In the genomic region with DNA sequence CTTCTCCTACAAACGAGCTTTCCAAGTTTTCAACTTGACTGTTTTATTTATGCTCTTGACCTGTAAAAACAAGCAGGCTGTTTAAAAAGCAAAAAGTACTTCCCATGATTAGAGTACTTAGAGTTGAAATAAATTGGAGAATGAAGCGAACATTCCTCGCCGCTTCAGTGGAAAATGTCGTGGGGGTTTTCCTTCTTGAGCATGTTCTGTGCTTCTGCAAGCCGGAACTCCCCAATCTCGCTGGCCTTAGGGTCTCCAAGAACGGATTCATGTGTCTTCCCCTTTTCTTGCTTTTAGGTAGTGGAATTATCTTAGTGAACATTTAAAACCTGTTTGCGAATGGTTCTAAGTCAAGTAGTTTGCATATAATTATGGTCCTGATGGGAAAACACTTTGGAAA, we compare ENCODE assay signal across 16 cellular contexts.
"Had no signal": no experiment of that assay in that cellular context is flagged by ENCODE, and none has a peak within 500 bp of the region (broad histone marks: within the 10 kb centered on the region; RNA-seq: fewer than 3 reads in every experiment).

No MANE protein-coding gene starts in this region.

- H3K4me1 ChIP-seq: SJSA1 had no signal

- H3K27ac ChIP-seq: SJSA1, SK-N-MC had no signal

- FAIRE-seq: RCC 7860 had no signal

- DNase-seq: KBM-7, MG63, NCI-H1092 treated with DMSO at 0.1 percent for 48 hours, NCI-H1417 treated with DMSO at 0.1 percent for 48 hours, NCI-H146, NCI-H1694 treated with DMSO at 0.1 percent for 48 hours, NCI-H2029, NCI-H2227 treated with DMSO at 0.1 percent for 48 hours, NCI-H524, NCI-H774, Right ventricle myocardium superior, RPMI8226, SIG-M5 had no signal

- H3K36me3 ChIP-seq: MG63, SJSA1 had no signal

- H3K4me3 ChIP-seq: MG63, SJSA1, SK-N-MC had no signal

- H3K27me3 ChIP-seq: SJSA1 had no signal

- H3K9me3 ChIP-seq: SJSA1 had no signal
